8 cellular contexts compared by ENCODE assay signal in the genomic region with DNA sequence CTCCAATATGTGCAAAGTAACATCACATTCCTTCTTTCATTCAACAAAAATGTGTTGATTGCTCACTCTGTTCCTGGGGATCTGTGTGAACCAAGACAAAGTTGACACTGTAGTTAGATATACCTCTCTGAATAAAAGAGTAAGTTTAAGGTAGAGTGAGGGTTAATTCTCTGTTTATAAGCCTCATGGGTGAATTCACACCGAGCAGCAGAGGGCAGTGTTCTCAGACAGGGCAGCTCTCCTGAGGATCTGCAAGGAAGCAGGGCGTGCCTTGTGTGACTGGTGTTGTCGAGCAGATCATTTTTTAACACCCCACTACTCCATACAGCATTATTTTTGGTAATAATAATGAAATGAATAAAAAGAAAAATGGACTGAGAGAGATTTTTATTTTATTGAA. TPM values are rescaled to one million over a fixed set of nuclear protein-coding genes. Genes with fewer than 3 reads are reported as not detected.
DNase-seq lines count a peak whose midpoint lies in the region; ATAC-seq and TF ChIP-seq lines count a peak whose summit lies in the region.

No MANE protein-coding gene starts in this region.

- TF ChIP-seq CTCF in glutamatergic neuron (IDR thresholded peaks at IDR 0.05; ENCODE audit: partially characterized antibody, unreplicated experiment) = no peak

- no peak overlapping the region for H3K27ac Mint-ChIP-seq in glutamatergic neuron (ENCODE audit: unreplicated experiment)

- no peak overlapping the region for H3K4me3 Mint-ChIP-seq in glutamatergic neuron (ENCODE audit: unreplicated experiment)

- H3K36me3 Mint-ChIP-seq in glutamatergic neuron (ENCODE audit: unreplicated experiment) = peaks cover 5% of the 10 kb centered on the region

- H3K27me3 Mint-ChIP-seq in glutamatergic neuron (ENCODE audit: unreplicated experiment) = no peaks in the 10 kb centered on the region

- no peaks in the 10 kb centered on the region for H3K4me1 Mint-ChIP-seq in glutamatergic neuron (ENCODE audit: low read depth, unreplicated experiment)

- H3K9me3 Mint-ChIP-seq in glutamatergic neuron (ENCODE audit: unreplicated experiment) = no peaks in the 10 kb centered on the region

- ATAC-seq in GM21447 (IDR thresholded peaks at IDR 0.05; ENCODE audit: unreplicated experiment) (peak; percentile 65), HG03039 (IDR thresholded peaks at IDR 0.05; ENCODE audit: unreplicated experiment) (no peak)

- DNase-seq in COLO668 (lab: John Stamatoyannopoulos, UW; ENCODE audit: unreplicated experiment) (peak; percentile 32), NCI-H2029 (lab: John Stamatoyannopoulos, UW) (peak; percentile 43), glutamatergic neuron (peak; percentile 46), NCI-H345 treated with DMSO at 0.1 percent for 48 hours (lab: John Stamatoyannopoulos, UW; ENCODE audit: unreplicated experiment) (no peak)
- peak; percentile 18 for DNase-seq in activated CD4-positive, alpha-beta T cell treated with anti-CD3 and anti-CD28 coated beads, Interleukin-2, amount 50 U/mL, for 1 hour
- DNase-seq in stimulated activated CD4-positive, alpha-beta T cell treated with anti-CD3 and anti-CD28 coated beads, TNF-alpha, amount 100 ng/mL, for 48 hours (ENCODE audit: low read depth in 3 of 3) = peak; percentile 11 to 43 (median 24)

RNA-seq across cellular contexts. Expression of a gene that starts 34.4 kb away (rescaled TPM):
- 2.5 TPM for total RNA-seq in glutamatergic neuron (ENCODE audit: unreplicated experiment)

RNA-seq across cellular contexts. Expression of a gene that starts 40.2 kb away (rescaled TPM):
- total RNA-seq in glutamatergic neuron (ENCODE audit: unreplicated experiment) = 33.4 TPM
